ENCODE assay signal across 27 cellular contexts in genomic region chr7:85423209-85423895, GRCh38.
"Had no signal": no experiment of that assay in that cellular context is flagged by ENCODE, and none has a peak within 500 bp of the region (broad histone marks: within the 10 kb centered on the region; RNA-seq: fewer than 3 reads in every experiment).

No MANE protein-coding gene starts in this region.

- H3K27ac Mint-ChIP-seq: activated CD8-positive, alpha-beta T cell treated with anti-CD3 and anti-CD28 coated beads, Interleukin-2, amount 10 ng/mL, durations not matched to agents 7 days and 5 days; activated naive CD4-positive, alpha-beta T cell treated with anti-CD3 and anti-CD28 coated beads for 36 hours; activated naive CD8-positive, alpha-beta T cell; T-helper 2 cell treated with Interferon-gamma antibody and Interleukin-4, amounts not matched to agents 5 μg/mL and 100 μg/mL, for 36 hours; WTC11 had no signal

- DNase-seq: activated CD4-positive, alpha-beta T cell treated with anti-CD3 and anti-CD28 coated beads for 48 hours; activated CD4-positive, alpha-beta T cell treated with anti-CD3 and anti-CD28 coated beads, Interleukin-2, amount 50 U/mL, for 4 hours; activated CD4-positive, CD25-positive, alpha-beta regulatory T cell treated with anti-CD3 and anti-CD28 coated beads, Interleukin-2, amount 50 U/mL, for 72 hours; activated CD8-positive, alpha-beta memory T cell treated with anti-CD3 and anti-CD28 coated beads, Interleukin-2, amount 50 U/mL, for 48 hours; activated CD8-positive, alpha-beta T cell treated with anti-CD3 and anti-CD28 coated beads, Interleukin-2, amount 10 ng/mL, durations not matched to agents 7 days and 5 days; activated naive CD4-positive, alpha-beta T cell treated with anti-CD3 and anti-CD28 coated beads for 36 hours; activated T-cell treated with anti-CD3 and anti-CD28 coated beads, Interleukin-2, amount 50 U/mL, for 1 hour; amygdala; brain microvascular endothelial cell; MG63; MV-4-11; NCI-H1092 treated with DMSO at 0.1 percent for 48 hours; NCI-H1417 treated with DMSO at 0.1 percent for 48 hours; NCI-H1694; NCI-H2029; NCI-H510A treated with DMSO at 0.1 percent for 48 hours; NCI-H69; Peyer's patch; Right ventricle myocardium superior; SJCRH30; SK-N-SH; T-helper 1 cell had no signal

- H3K4me3 ChIP-seq: cardiac muscle cell, MG63, Peyer's patch, SJCRH30 had no signal

- H3K27me3 ChIP-seq: brain microvascular endothelial cell, cardiac muscle cell, MG63, Peyer's patch, SJCRH30 had no signal

- H3K9me3 Mint-ChIP-seq: activated naive CD4-positive, alpha-beta T cell treated with anti-CD3 and anti-CD28 coated beads for 36 hours; T-helper 2 cell treated with Interferon-gamma antibody and Interleukin-4, amounts not matched to agents 5 μg/mL and 100 μg/mL, for 36 hours; WTC11 had no signal

- H3K4me2 ChIP-seq: SK-N-SH had no signal

- ATAC-seq: activated CD8-positive, alpha-beta T cell treated with anti-CD3 and anti-CD28 coated beads, Interleukin-2, amount 10 ng/mL, durations not matched to agents 7 days and 5 days; WTC11 had no signal

- H3K36me3 Mint-ChIP-seq: activated naive CD8-positive, alpha-beta T cell; WTC11 had no signal

- H3K4me1 ChIP-seq: Peyer's patch, SJCRH30 had no signal

- H3K27me3 Mint-ChIP-seq: activated naive CD8-positive, alpha-beta T cell had no signal

- H3K4me3 Mint-ChIP-seq: activated CD8-positive, alpha-beta T cell treated with anti-CD3 and anti-CD28 coated beads, Interleukin-2, amount 10 ng/mL, durations not matched to agents 7 days and 5 days; activated naive CD4-positive, alpha-beta T cell treated with anti-CD3 and anti-CD28 coated beads for 36 hours; activated naive CD8-positive, alpha-beta T cell; T-helper 2 cell treated with Interferon-gamma antibody and Interleukin-4, amounts not matched to agents 5 μg/mL and 100 μg/mL, for 36 hours; WTC11 had no signal

- H3K36me3 ChIP-seq: brain microvascular endothelial cell, cardiac muscle cell, MG63, Peyer's patch, SJCRH30 had no signal

- H3K27ac ChIP-seq: brain microvascular endothelial cell, cardiac muscle cell, Peyer's patch, RWPE1, SJCRH30 had no signal

- H3K9ac ChIP-seq: SK-N-SH had no signal

- H3K9me3 ChIP-seq: MG63, Peyer's patch, SJCRH30, SK-N-SH had no signal

- H3K4me1 Mint-ChIP-seq: WTC11 had no signal
